In the genomic region with DNA sequence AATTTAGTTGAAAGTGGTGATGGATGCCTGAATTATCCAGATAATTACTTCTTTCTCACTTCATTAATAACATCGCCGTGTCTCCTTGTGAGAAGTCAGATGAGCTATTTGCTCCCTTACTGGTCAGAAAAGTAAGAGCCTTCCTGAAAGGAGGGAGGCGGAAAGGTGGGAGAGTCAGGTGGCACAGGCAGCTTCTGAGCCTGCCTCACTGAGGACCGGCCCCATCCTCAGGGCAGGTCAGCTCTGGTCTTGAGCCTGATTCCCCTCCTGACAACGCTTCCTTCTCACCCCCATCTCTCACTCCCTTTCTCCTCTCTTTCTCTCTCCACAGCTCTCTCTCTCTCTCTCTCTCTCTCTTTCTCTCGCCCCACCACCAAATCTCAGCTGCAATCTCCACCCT, we compare ENCODE assay signal across 27 cellular contexts. TPM values are rescaled to one million over a fixed set of nuclear protein-coding genes. Genes with fewer than 3 reads are reported as not detected.
DNase-seq lines count a peak whose midpoint lies in the region; ATAC-seq and TF ChIP-seq lines count a peak whose summit lies in the region.
"Had no signal": no experiment of that assay in that cellular context is flagged by ENCODE, and none has a peak within 500 bp of the region (broad histone marks: within the 10 kb centered on the region; RNA-seq: fewer than 3 reads in every experiment).

No MANE protein-coding gene starts in this region.

- TF ChIP-seq CTCF in WTC11 (IDR thresholded peaks at IDR 0.05) (no peak), endodermal cell (conservative IDR thresholded peaks at IDR 0.05) (no peak), osteocyte (IDR thresholded peaks at IDR 0.05) (no peak)

- H3K27me3 Mint-ChIP-seq in WTC11 (ENCODE audit: low read depth) (no peaks in the 10 kb centered on the region), endodermal cell (ENCODE audit: insufficient read depth) (peaks cover 59% of the 10 kb centered on the region), osteocyte (ENCODE audit: unreplicated experiment) (peaks cover 52% of the 10 kb centered on the region), T-cell (peaks cover 12 to 16% of the 10 kb centered on the region in 2 donors)
- H3K27me3 Mint-ChIP-seq: CD4-positive, CD25-positive, alpha-beta regulatory T cell had no signal

- WGBS in endodermal cell (ENCODE audit: insufficient coverage in 1 of 2, insufficient read length in 1 of 2), 2 experiments: 94 to 100% methylated on average over 1 to 6 of the region's 6 CpGs

- no peaks in the 10 kb centered on the region for H3K36me3 ChIP-seq in endodermal cell (ENCODE audit: control insufficient read depth, insufficient read depth, low read length)
- H3K36me3 ChIP-seq: BE2C, BLaER1 had no signal

- H3K9me3 Mint-ChIP-seq in WTC11 (no peaks in the 10 kb centered on the region), endodermal cell (no peaks in the 10 kb centered on the region), osteocyte (ENCODE audit: unreplicated experiment) (no peaks in the 10 kb centered on the region), T-cell (no peaks in the 10 kb centered on the region)
- H3K9me3 Mint-ChIP-seq: CD8-positive, alpha-beta memory T cell had no signal

- peaks cover 6% of the 10 kb centered on the region for H3K4me1 ChIP-seq in endodermal cell (ENCODE audit: control insufficient read depth, insufficient read depth, low read length)
- H3K4me1 ChIP-seq: BLaER1 had no signal

- H3K27ac ChIP-seq in endodermal cell (ENCODE audit: low read depth, low read length) (no peak overlapping the region), caudate nucleus (ENCODE audit: low read depth, low read length) (no peak overlapping the region)
- H3K27ac ChIP-seq: BLaER1 had no signal

- H3K36me3 Mint-ChIP-seq in WTC11: no peaks in the 10 kb centered on the region
- no peaks in the 10 kb centered on the region for H3K36me3 Mint-ChIP-seq in endodermal cell (ENCODE audit: low read depth)
- H3K36me3 Mint-ChIP-seq in osteocyte (ENCODE audit: unreplicated experiment): no peaks in the 10 kb centered on the region
- H3K36me3 Mint-ChIP-seq in T-cell: no peaks in the 10 kb centered on the region
- H3K36me3 Mint-ChIP-seq: CD14-positive monocyte; CD4-positive, alpha-beta memory T cell; CD4-positive, CD25-positive, alpha-beta regulatory T cell; CD8-positive, alpha-beta memory T cell had no signal

- H3K27ac Mint-ChIP-seq in WTC11: no peak overlapping the region
- no peak overlapping the region for H3K27ac Mint-ChIP-seq in endodermal cell
- no peak overlapping the region for H3K27ac Mint-ChIP-seq in osteocyte (ENCODE audit: unreplicated experiment)
- H3K27ac Mint-ChIP-seq in T-cell: no peak overlapping the region
- H3K27ac Mint-ChIP-seq: CD14-positive monocyte; CD4-positive, alpha-beta memory T cell; CD8-positive, alpha-beta memory T cell had no signal

- no peak overlapping the region for H3K9ac ChIP-seq in endodermal cell (ENCODE audit: extremely low read depth, low read length, poor library complexity, severe bottlenecking)
- H3K9ac ChIP-seq: BLaER1 had no signal

- H3K27me3 ChIP-seq in endodermal cell (ENCODE audit: control insufficient read depth, insufficient read depth, low read length, poor library complexity, severe bottlenecking): peaks cover 41% of the 10 kb centered on the region
- H3K27me3 ChIP-seq: BE2C, BLaER1 had no signal

- CTCF ChIA-PET in WTC11 (lab: Charles Lee): interaction anchor here (0.6 to 2.2 kb wide), 4 partner anchors 10 to 1100 kb away, joined by 3 to 6 read pairs (median 4); partner anchors contain the start of gene APOB
- CTCF ChIA-PET in T-cell (lab: Charles Lee): no interaction called here

- peaks cover 13% of the 10 kb centered on the region; the same call in 1 of the 2 replicates for H3K4me1 Mint-ChIP-seq in WTC11
- peaks cover 29% of the 10 kb centered on the region for H3K4me1 Mint-ChIP-seq in endodermal cell
- H3K4me1 Mint-ChIP-seq in osteocyte (ENCODE audit: unreplicated experiment): no peaks in the 10 kb centered on the region
- H3K4me1 Mint-ChIP-seq in T-cell: no peaks in the 10 kb centered on the region
- H3K4me1 Mint-ChIP-seq: CD14-positive monocyte; CD4-positive, alpha-beta memory T cell; CD4-positive, CD25-positive, alpha-beta regulatory T cell; CD8-positive, alpha-beta memory T cell had no signal

- H3K4me3 Mint-ChIP-seq in WTC11 (no peak overlapping the region), endodermal cell (peak overlapping the region; percentile 14), osteocyte (ENCODE audit: unreplicated experiment) (no peak overlapping the region), T-cell (no peak overlapping the region)
- H3K4me3 Mint-ChIP-seq: CD14-positive monocyte; CD4-positive, alpha-beta memory T cell; CD4-positive, CD25-positive, alpha-beta regulatory T cell; CD8-positive, alpha-beta memory T cell had no signal

- ATAC-seq in WTC11: peak; percentile 39; the same call in 1 of the 2 replicates
- no peak for ATAC-seq in T-cell (replicated peaks in 1 of 4)
- ATAC-seq: GM12878 had no signal

- no peak overlapping the region for H3K4me3 ChIP-seq in endodermal cell (ENCODE audit: low read length)
- H3K4me3 ChIP-seq: BLaER1, GM12878 had no signal

- DNase-seq in WTC11 (ENCODE audit: low spot score) (no peak), endodermal cell (no peak), osteocyte (ENCODE audit: extremely low spot score, unreplicated experiment) (peak; percentile 17), T-cell (no peak), mucosa of gallbladder (ENCODE audit: low spot score) (no peak), caudate nucleus (lab: John Stamatoyannopoulos, UW) (no peak)
- DNase-seq: 8988T; ACHN; BE2C; C1 segment of cervical spinal cord; CD4-positive, alpha-beta memory T cell; CD4-positive, CD25-positive, alpha-beta regulatory T cell; CD8-positive, alpha-beta memory T cell; COR-L47; DMS 273 treated with DMSO at 0.1 percent for 48 hours; DMS153; DMS53; DMS79; DND-41; EL; GDM1 had no signal

- POLR2A ChIA-PET in WTC11 (lab: Charles Lee): interaction anchor here (0.6 kb wide), 1 partner anchor 9 kb away, joined by 3 read pairs; no protein-coding TSS in a partner anchor
- POLR2A ChIA-PET in T-cell (lab: Charles Lee): no interaction called here

- H3K9me3 ChIP-seq in endodermal cell (ENCODE audit: control insufficient read depth, low read length): no peaks in the 10 kb centered on the region
- H3K9me3 ChIP-seq: BE2C, BLaER1 had no signal

TF ChIP-seq in WTC11, 78 proteins besides CTCF, POLR2A, EP300 and RAD21:
- TF ChIP-seq ZNF121 (CRISPR knock-in tag; IDR thresholded peaks at IDR 0.05): no peak
- no peak for TF ChIP-seq ELF4 (CRISPR knock-in tag; IDR thresholded peaks at IDR 0.05; ENCODE audit: low read depth)

RNA-seq across cellular contexts. Expression of gene APOB, which starts 10.1 kb away (rescaled TPM):
- total RNA-seq in WTC11 (2021) (1.4 to 1.6 TPM (median 1.5 TPM) in 3 replicates), endodermal cell (10 to 100 TPM in 1 of 2 donors, 1 to 10 TPM in 1; 7.5 to 14.1 TPM), osteocyte (0.21 and 0.24 TPM in 2 replicates), T-cell (1 to 10 TPM in 3 of 5 donors, not detected in 2; 1.2 to 2.0 (median 1.9) TPM), mucosa of gallbladder (14.8 TPM)
- 1.5 TPM for polyA plus RNA-seq in endodermal cell (2013, experiment 1 of 2)
- 1.2 TPM for polyA plus RNA-seq in endodermal cell (2013, experiment 2 of 2)
- total RNA-seq: A673; CD4-positive, alpha-beta memory T cell; CD4-positive, CD25-positive, alpha-beta regulatory T cell; CD8-positive, alpha-beta memory T cell; Daoy; G401 had no signal
- polyA plus RNA-seq: CD4-positive, alpha-beta memory T cell; CD4-positive, CD25-positive, alpha-beta regulatory T cell; CD8-positive, alpha-beta memory T cell; GM12878 had no signal
